8 cellular contexts compared by ENCODE assay signal in the genomic region with DNA sequence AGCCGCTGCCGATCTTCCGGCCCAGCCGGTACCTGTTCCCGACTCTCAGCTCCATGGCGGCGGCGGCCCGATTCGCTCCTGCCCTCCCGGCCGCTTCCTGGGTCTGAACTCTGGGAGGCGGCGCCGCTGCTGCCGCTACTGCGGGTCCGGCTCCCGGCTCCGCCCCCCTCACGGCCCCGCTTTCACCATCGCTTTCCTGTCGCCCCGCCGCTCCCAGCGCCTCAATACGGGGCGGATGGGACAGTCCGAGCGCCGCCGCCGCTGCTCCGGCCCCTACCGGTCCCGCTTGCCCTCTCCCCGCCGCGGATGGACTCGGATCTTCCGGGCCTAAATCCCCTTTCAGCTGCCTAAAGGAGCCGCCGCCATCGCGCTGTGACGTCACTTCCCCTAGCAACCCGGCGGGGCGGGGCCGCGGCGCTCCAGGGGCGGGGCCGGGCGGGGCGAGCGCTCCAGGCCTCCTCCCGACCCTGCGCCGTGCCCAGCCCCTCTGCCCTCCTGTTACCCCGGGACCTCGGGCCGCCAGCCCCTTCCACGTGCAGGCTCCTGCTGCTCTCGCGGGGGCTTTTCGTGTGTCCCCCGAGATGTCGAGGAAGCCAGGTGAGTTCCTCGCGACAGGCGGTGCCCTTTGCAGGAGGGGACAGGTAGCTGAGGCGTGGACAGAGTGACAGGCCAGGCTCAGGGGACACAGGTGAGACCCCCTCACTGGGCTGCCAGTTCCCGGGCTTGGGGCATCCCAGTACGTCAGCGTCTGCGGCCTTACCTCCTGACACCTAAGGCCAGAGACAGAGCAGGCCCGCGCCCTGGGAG.
DNase-seq lines count a peak whose midpoint lies in the region; ATAC-seq lines count a peak whose summit lies in the region.

A gene (minus strand): TSS at position 374 of the 807 bp plus-strand sequence. CDS start 319 bp downstream, at position 55.

- peak; percentile 71 for ATAC-seq in GM18909 (IDR thresholded peaks at IDR 0.05; ENCODE audit: poor library complexity, unreplicated experiment)
- peak; percentile 77 for ATAC-seq in HG03159 (IDR thresholded peaks at IDR 0.05; ENCODE audit: unreplicated experiment)
- ATAC-seq in activated CD4-positive, CD25-positive, alpha-beta regulatory T cell treated with anti-CD3 and anti-CD28 coated beads, Interleukin-2, amount 50 U/mL, for 24 hours: peak; percentile 83 to 84

- in situ Hi-C loops in ACHN (cut with HindIII; ENCODE audit: low pct_ligation_motif_present, low pct_unique_long_range_greater_than_20kb, low sequenced_read_pairs): no loop called here

- peak; percentile 85 for DNase-seq in ACHN
- peak; percentile 85 for DNase-seq in NCI-H345 treated with DMSO at 0.1 percent for 48 hours (lab: John Stamatoyannopoulos, UW; ENCODE audit: unreplicated experiment)
- peak; percentile 87 for DNase-seq in central memory CD4-positive, alpha-beta T cell
- DNase-seq in islet precursor cell: peak; percentile 96
- peak; percentile 94 for DNase-seq in stimulated activated CD4-positive, alpha-beta T cell treated with anti-CD3 and anti-CD28 coated beads, Interleukin-12 subunit alpha, Interleukin-12 subunit beta, amount 100 ng/mL, for 4 hours

Comparison
In these comparisons a context has a peak if more than half of its experiments do, and no peak if none do; other contexts are left out.
1. Peak in every context shown above with its lines: DNase-seq and ATAC-seq.